Comparison of ENCODE assay signal across 1 cellular context in the genomic region with DNA sequence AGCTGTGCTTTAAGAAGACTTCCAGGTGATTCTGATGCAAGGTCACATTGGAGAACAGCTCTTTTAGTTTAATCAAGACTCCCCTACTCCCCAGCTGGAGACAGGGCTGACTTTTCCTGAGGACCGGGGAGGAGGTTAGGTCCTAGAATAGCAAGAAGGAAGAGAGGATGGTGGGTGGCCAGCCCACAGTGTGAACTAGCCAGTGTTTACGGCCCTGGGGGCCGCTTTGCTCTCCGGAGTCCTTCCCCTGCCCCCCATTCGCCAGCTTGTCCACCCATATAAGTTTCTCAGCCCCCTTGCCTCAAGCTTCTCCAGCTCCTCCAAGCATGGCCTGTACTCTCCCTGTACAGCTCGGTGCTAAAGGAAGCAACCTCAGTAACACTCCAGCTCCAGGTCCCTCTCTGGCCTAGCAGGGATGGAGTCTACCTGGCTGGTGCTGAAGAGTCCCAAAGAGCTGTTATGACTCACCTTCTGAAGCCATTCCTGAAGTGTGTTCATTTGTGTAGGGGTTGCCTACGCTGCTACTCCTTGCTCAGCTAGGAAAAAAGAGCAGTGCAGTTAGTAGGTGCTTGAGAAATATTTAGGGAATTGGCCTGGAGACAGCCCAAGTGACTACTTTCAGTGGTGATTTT.
TF ChIP-seq lines count a peak whose summit lies in the region.

No MANE protein-coding gene starts in this region.

TF ChIP-seq in H1, 55 proteins besides CTCF, POLR2A, EP300 and RAD21:
- no peak for TF ChIP-seq NRF1 (IDR thresholded peaks at IDR 0.05; ENCODE audit: low read depth, low read length)
- no peak for TF ChIP-seq CHD2 (IDR thresholded peaks at IDR 0.05; ENCODE audit: low read length)
- no peak for TF ChIP-seq RNF2 (IDR thresholded peaks at IDR 0.05; ENCODE audit: borderline replicate concordance, low read depth, low read length, missing control alignments, poor library complexity, severe bottlenecking)
- TF ChIP-seq JUND (IDR thresholded peaks at IDR 0.05; ENCODE audit: low read length) = no peak
- TF ChIP-seq, protein P1, sequence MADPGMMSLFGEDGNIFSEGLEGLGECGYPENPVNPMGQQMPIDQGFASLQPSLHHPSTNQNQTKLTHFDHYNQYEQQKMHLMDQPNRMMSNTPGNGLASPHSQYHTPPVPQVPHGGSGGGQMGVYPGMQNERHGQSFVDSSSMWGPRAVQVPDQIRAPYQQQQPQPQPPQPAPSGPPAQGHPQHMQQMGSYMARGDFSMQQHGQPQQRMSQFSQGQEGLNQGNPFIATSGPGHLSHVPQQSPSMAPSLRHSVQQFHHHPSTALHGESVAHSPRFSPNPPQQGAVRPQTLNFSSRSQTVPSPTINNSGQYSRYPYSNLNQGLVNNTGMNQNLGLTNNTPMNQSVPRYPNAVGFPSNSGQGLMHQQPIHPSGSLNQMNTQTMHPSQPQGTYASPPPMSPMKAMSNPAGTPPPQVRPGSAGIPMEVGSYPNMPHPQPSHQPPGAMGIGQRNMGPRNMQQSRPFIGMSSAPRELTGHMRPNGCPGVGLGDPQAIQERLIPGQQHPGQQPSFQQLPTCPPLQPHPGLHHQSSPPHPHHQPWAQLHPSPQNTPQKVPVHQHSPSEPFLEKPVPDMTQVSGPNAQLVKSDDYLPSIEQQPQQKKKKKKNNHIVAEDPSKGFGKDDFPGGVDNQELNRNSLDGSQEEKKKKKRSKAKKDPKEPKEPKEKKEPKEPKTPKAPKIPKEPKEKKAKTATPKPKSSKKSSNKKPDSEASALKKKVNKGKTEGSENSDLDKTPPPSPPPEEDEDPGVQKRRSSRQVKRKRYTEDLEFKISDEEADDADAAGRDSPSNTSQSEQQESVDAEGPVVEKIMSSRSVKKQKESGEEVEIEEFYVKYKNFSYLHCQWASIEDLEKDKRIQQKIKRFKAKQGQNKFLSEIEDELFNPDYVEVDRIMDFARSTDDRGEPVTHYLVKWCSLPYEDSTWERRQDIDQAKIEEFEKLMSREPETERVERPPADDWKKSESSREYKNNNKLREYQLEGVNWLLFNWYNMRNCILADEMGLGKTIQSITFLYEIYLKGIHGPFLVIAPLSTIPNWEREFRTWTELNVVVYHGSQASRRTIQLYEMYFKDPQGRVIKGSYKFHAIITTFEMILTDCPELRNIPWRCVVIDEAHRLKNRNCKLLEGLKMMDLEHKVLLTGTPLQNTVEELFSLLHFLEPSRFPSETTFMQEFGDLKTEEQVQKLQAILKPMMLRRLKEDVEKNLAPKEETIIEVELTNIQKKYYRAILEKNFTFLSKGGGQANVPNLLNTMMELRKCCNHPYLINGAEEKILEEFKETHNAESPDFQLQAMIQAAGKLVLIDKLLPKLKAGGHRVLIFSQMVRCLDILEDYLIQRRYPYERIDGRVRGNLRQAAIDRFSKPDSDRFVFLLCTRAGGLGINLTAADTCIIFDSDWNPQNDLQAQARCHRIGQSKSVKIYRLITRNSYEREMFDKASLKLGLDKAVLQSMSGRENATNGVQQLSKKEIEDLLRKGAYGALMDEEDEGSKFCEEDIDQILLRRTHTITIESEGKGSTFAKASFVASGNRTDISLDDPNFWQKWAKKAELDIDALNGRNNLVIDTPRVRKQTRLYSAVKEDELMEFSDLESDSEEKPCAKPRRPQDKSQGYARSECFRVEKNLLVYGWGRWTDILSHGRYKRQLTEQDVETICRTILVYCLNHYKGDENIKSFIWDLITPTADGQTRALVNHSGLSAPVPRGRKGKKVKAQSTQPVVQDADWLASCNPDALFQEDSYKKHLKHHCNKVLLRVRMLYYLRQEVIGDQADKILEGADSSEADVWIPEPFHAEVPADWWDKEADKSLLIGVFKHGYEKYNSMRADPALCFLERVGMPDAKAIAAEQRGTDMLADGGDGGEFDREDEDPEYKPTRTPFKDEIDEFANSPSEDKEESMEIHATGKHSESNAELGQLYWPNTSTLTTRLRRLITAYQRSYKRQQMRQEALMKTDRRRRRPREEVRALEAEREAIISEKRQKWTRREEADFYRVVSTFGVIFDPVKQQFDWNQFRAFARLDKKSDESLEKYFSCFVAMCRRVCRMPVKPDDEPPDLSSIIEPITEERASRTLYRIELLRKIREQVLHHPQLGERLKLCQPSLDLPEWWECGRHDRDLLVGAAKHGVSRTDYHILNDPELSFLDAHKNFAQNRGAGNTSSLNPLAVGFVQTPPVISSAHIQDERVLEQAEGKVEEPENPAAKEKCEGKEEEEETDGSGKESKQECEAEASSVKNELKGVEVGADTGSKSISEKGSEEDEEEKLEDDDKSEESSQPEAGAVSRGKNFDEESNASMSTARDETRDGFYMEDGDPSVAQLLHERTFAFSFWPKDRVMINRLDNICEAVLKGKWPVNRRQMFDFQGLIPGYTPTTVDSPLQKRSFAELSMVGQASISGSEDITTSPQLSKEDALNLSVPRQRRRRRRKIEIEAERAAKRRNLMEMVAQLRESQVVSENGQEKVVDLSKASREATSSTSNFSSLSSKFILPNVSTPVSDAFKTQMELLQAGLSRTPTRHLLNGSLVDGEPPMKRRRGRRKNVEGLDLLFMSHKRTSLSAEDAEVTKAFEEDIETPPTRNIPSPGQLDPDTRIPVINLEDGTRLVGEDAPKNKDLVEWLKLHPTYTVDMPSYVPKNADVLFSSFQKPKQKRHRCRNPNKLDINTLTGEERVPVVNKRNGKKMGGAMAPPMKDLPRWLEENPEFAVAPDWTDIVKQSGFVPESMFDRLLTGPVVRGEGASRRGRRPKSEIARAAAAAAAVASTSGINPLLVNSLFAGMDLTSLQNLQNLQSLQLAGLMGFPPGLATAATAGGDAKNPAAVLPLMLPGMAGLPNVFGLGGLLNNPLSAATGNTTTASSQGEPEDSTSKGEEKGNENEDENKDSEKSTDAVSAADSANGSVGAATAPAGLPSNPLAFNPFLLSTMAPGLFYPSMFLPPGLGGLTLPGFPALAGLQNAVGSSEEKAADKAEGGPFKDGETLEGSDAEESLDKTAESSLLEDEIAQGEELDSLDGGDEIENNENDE (IDR thresholded peaks at IDR 0.05; ENCODE audit: insufficient replicate concordance, low read length) = no peak
- TF ChIP-seq POU5F1 (IDR thresholded peaks at IDR 0.05; ENCODE audit: low read depth, low read length) = no peak
- TF ChIP-seq HDAC2 (IDR thresholded peaks at IDR 0.05; ENCODE audit: borderline replicate concordance in 1 of 2, low read depth in 2 of 2, low read length in 2 of 2) = no peak
- TF ChIP-seq CHD1 (IDR thresholded peaks at IDR 0.05; ENCODE audit: low read depth, low read length) = no peak
- TF ChIP-seq CBX8 (IDR thresholded peaks at IDR 0.05; ENCODE audit: borderline replicate concordance, low read depth, low read length) = no peak
- TF ChIP-seq, protein P2, sequence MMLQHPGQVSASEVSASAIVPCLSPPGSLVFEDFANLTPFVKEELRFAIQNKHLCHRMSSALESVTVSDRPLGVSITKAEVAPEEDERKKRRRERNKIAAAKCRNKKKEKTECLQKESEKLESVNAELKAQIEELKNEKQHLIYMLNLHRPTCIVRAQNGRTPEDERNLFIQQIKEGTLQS (IDR thresholded peaks at IDR 0.05; ENCODE audit: insufficient read depth, low read depth, low read length) = no peak
- no peak for TF ChIP-seq BRCA1 (IDR thresholded peaks at IDR 0.05; ENCODE audit: low read depth, low read length)
- TF ChIP-seq TCF12 (IDR thresholded peaks at IDR 0.05; ENCODE audit: low read depth, low read length) = no peak
- TF ChIP-seq BACH1 (IDR thresholded peaks at IDR 0.05; ENCODE audit: low read length) = no peak
- TF ChIP-seq CEBPB (IDR thresholded peaks at IDR 0.05; ENCODE audit: low read depth, low read length) = no peak
